8 cellular contexts compared by ENCODE assay signal in the genomic region with DNA sequence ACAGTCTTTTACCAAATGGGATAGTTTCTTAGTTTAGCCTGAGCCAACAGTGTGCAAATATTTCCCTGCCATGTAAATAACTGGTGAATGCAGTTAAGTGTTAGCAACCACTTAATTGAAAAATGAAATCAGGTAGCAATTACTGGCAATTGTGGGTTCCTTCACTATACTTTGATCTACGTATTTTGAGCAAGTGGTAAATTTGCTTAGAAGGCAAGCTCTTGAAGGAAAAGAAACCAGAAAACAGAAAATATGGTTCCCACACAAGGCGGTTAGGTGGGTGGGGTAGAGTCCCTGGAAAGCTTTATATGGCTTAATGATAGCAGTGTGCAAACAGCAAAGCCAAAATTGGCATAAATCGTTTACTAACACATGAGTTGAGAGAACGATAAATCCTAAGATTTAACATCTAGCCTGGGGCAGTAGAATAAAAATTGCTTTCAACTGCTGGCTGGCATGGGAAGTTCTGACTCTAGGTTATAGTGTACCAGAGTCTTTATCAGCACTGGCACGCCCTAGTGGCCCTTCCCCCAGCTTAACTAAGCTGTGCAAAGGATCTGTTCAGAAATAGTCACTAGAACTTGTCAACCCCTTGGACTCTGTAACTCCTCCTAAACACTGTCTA. TPM values are rescaled to one million over a fixed set of nuclear protein-coding genes. Genes with fewer than 3 reads are reported as not detected.
"Had no signal": no experiment of that assay in that cellular context is flagged by ENCODE, and none has a peak within 500 bp of the region (broad histone marks: within the 10 kb centered on the region; RNA-seq: fewer than 3 reads in every experiment).

No MANE protein-coding gene starts in this region.

- ATAC-seq: left lung, T-cell had no signal

- H3K4me3 ChIP-seq: left lung, SK-N-MC, smooth muscle cell had no signal

- H3K9me3 ChIP-seq: left lung had no signal

- H3K27ac ChIP-seq: left lung, parathyroid adenoma, SK-N-MC had no signal

- H3K4me1 ChIP-seq: left lung, parathyroid adenoma had no signal

- DNase-seq: left lung, T-cell, trophoblast cell had no signal

- H3K36me3 ChIP-seq: left lung had no signal

RNA-seq across cellular contexts. Expression of a gene that starts 17.0 kb away (rescaled TPM):
- total RNA-seq: activated T-helper 2 cell treated with anti-CD3 and anti-CD28 coated beads, Interferon-gamma antibody, Interleukin-2, Interleukin-4, amounts not matched to agents 10 μg/mL and 5 μg/mL and 100 μg/mL, durations not matched to agents 14 hours and 24 hours and 36 hours; mesenteric fat pad; smooth muscle cell; T-cell had no signal
- polyA plus RNA-seq: smooth muscle cell had no signal
